ENCODE assay signal across 15 cellular contexts in genomic region chr4:141499454-141499853, GRCh38.
DNase-seq lines count a peak whose midpoint lies in the region; ATAC-seq and TF ChIP-seq lines count a peak whose summit lies in the region.
"Had no signal": no experiment of that assay in that cellular context is flagged by ENCODE, and none has a peak within 500 bp of the region (broad histone marks: within the 10 kb centered on the region; RNA-seq: fewer than 3 reads in every experiment).

No MANE protein-coding gene starts in this region.

- H3K4me1 Mint-ChIP-seq in activated T-helper 17 cell treated with anti-CD3 and anti-CD28 coated beads, Interleukin-2, amount 50 U/mL, for 72 hours: no peaks in the 10 kb centered on the region
- H3K4me1 Mint-ChIP-seq: CD4-positive, alpha-beta memory T cell had no signal

- no peak for ATAC-seq in IMR-90 (ENCODE audit: low read depth)
- peak; percentile 33 to 89 (median 60) for ATAC-seq in right lobe of liver
- no peak for ATAC-seq in activated T-helper 17 cell treated with anti-CD3 and anti-CD28 coated beads, Interleukin-2, amount 50 U/mL, for 72 hours (replicated peaks)

- H2BK15ac ChIP-seq in IMR-90 (ENCODE audit: low read depth, low read length): no peak overlapping the region

- H4K20me1 ChIP-seq in IMR-90 (ENCODE audit: insufficient read depth, low read length): no peaks in the 10 kb centered on the region

- H3K4me3 Mint-ChIP-seq in activated T-helper 17 cell treated with anti-CD3 and anti-CD28 coated beads, Interleukin-2, amount 50 U/mL, for 72 hours: no peak overlapping the region
- H3K4me3 Mint-ChIP-seq: CD4-positive, alpha-beta memory T cell had no signal

- no peak overlapping the region for H2AK9ac ChIP-seq in IMR-90 (replicated peaks; ENCODE audit: low read depth, low read length, poor library complexity)

- in situ Hi-C loops in IMR-90 (cut with MboI; ENCODE audit: low sequenced_read_pairs) (no loop called here), GM13977 (cut with MboI; ENCODE audit: low pct_unique_long_range_greater_than_20kb, low sequenced_read_pairs, unreplicated experiment) (no loop called here)

- no CpG with 5 or more reads among the region's 3 CpGs for WGBS in IMR-90 (ENCODE audit: extremely low coverage in 2 of 2, insufficient read length in 1 of 2), 2 experiments
- WGBS in right lobe of liver (ENCODE audit: insufficient coverage, low coverage, low lambda C conversion rate, missing lambda C conversion rate): 24% methylated on average over 3 of the region's 3 CpGs

- no peak overlapping the region for H3K4me2 ChIP-seq in IMR-90 (ENCODE audit: low read depth, low read length)

- H3K27ac Mint-ChIP-seq in activated T-helper 17 cell treated with anti-CD3 and anti-CD28 coated beads, Interleukin-2, amount 50 U/mL, for 72 hours: no peak overlapping the region
- H3K27ac Mint-ChIP-seq: CD4-positive, alpha-beta memory T cell had no signal

- no peaks in the 10 kb centered on the region for H3K79me1 ChIP-seq in IMR-90 (ENCODE audit: low read depth in 1 of 2, low read length in 2 of 2)

- TF ChIP-seq RAD21 in IMR-90 (IDR thresholded peaks at IDR 0.05; ENCODE audit: low read length): no peak

- H2AK5ac ChIP-seq in IMR-90 (ENCODE audit: low read depth, low read length): no peak overlapping the region

- dilution Hi-C loops in IMR-90 (cut with HindIII; ENCODE audit: low sequenced_read_pairs, unreplicated experiment): no loop called here

- no peak overlapping the region for H2AFZ ChIP-seq in IMR-90 (replicated peaks; ENCODE audit: low read length, poor library complexity)
- H2AFZ ChIP-seq: GM23248 had no signal

- no peaks in the 10 kb centered on the region for H3K9me1 ChIP-seq in IMR-90 (ENCODE audit: insufficient read depth, low read length)

- no peak overlapping the region for H4K91ac ChIP-seq in IMR-90 (ENCODE audit: insufficient read depth, low read depth, low read length)

- CTCF ChIA-PET in IMR-90 (lab: Yijun Ruan, JAX): no interaction called here

- no peak for DNase-seq in GM06990 (ENCODE audit: extremely low read depth, insufficient read length)
- DNase-seq in IMR-90: no peak
- DNase-seq in right lobe of liver: no peak
- no peak for DNase-seq in COLO829 (ENCODE audit: low spot score)
- DNase-seq in GM13977 (ENCODE audit: low spot score): no peak
- DNase-seq: C1 segment of cervical spinal cord; Caco-2; CD4-positive, alpha-beta memory T cell; DMS153; DMS79 treated with DMSO at 0.1 percent for 48 hours; GF-D8; GM23248; H7; HCEC 1CT had no signal

- peak overlapping the region; percentile 39 for H3K4me3 ChIP-seq in GM06990 (replicated peaks; ENCODE audit: low read depth, low read length)
- no peak overlapping the region for H3K4me3 ChIP-seq in IMR-90 (ENCODE audit: insufficient read depth, low read depth, low read length)
- no peak overlapping the region for H3K4me3 ChIP-seq in right lobe of liver
- H3K4me3 ChIP-seq: GM23248 had no signal

- no peak overlapping the region for H3K18ac ChIP-seq in IMR-90 (ENCODE audit: low read depth, low read length)

- H3K4me1 ChIP-seq in IMR-90 (ENCODE audit: control insufficient read depth, insufficient read depth, low read length) (no peaks in the 10 kb centered on the region), right lobe of liver (no peaks in the 10 kb centered on the region)
- H3K4me1 ChIP-seq: Caco-2 had no signal

- no peak overlapping the region for H2BK120ac ChIP-seq in IMR-90 (ENCODE audit: low read depth, low read length)

- POLR2A ChIA-PET in IMR-90 (lab: Charles Lee; ENCODE audit: unreplicated experiment): no interaction called here

- H3K27me3 ChIP-seq in GM06990 (replicated peaks; ENCODE audit: control insufficient read depth, insufficient read depth, low read length) (no peaks in the 10 kb centered on the region), IMR-90 (ENCODE audit: control insufficient read depth, insufficient read depth, low read length) (no peaks in the 10 kb centered on the region), right lobe of liver (no peaks in the 10 kb centered on the region)

- no peak overlapping the region for H3K4ac ChIP-seq in IMR-90 (ENCODE audit: low read depth, low read length)

- H3K9me3 ChIP-seq in IMR-90 (ENCODE audit: control insufficient read depth, insufficient read depth, low read length): no peaks in the 10 kb centered on the region
- no peaks in the 10 kb centered on the region for H3K9me3 ChIP-seq in right lobe of liver
- H3K9me3 ChIP-seq: Caco-2 had no signal

- intact Hi-C loops in IMR-90 (cut with micrococcal nuclease) (no loop called here), right lobe of liver (cut with DNase I) (no loop called here)

- peaks cover 6% of the 10 kb centered on the region for H3K9me3 Mint-ChIP-seq in activated T-helper 17 cell treated with anti-CD3 and anti-CD28 coated beads, Interleukin-2, amount 50 U/mL, for 72 hours
- H3K9me3 Mint-ChIP-seq: CD4-positive, alpha-beta memory T cell had no signal

- H2BK5ac ChIP-seq in IMR-90 (ENCODE audit: low read depth, low read length, poor library complexity, severe bottlenecking): no peak overlapping the region

- H4K5ac ChIP-seq in IMR-90 (ENCODE audit: low read depth, low read length): no peak overlapping the region

- H2BK20ac ChIP-seq in IMR-90 (ENCODE audit: low read depth, low read length): peak overlapping the region; percentile 29; the same call in 1 of the 2 replicates

- no peaks in the 10 kb centered on the region for H3K36me3 Mint-ChIP-seq in activated T-helper 17 cell treated with anti-CD3 and anti-CD28 coated beads, Interleukin-2, amount 50 U/mL, for 72 hours (ENCODE audit: low read depth)
- H3K36me3 Mint-ChIP-seq: CD4-positive, alpha-beta memory T cell had no signal

- H3K9ac ChIP-seq in IMR-90 (ENCODE audit: low read depth, low read length): no peak overlapping the region
- H3K9ac ChIP-seq: GM23248 had no signal

- no peak for TF ChIP-seq CTCF in GM06990 (IDR thresholded peaks at IDR 0.05; ENCODE audit: insufficient read depth, low read length, poor library complexity, severe bottlenecking)
- no peak for TF ChIP-seq CTCF in IMR-90 (conservative IDR thresholded peaks at IDR 0.05; ENCODE audit: low read depth, low read length)
- no peak for TF ChIP-seq CTCF in right lobe of liver (IDR thresholded peaks at IDR 0.05)
- TF ChIP-seq CTCF in GM13977 (IDR thresholded peaks at IDR 0.05; ENCODE audit: extremely low read depth, insufficient read depth, missing control alignments): no peak

- BruUV-seq in IMR-90 (replicated peaks; lab: Mats Ljungman, UMichigan): no TSS peak

- no peak overlapping the region for H3K27ac ChIP-seq in IMR-90 (ENCODE audit: insufficient read depth, low read length)
- H3K27ac ChIP-seq in right lobe of liver: no peak overlapping the region
- H3K27ac ChIP-seq: GM23248 had no signal

- H3K23ac ChIP-seq in IMR-90 (ENCODE audit: low read depth, low read length): no peak overlapping the region

- no peak overlapping the region for H3K56ac ChIP-seq in IMR-90 (ENCODE audit: extremely low read depth, insufficient read depth, low read length)

- H3K27me3 Mint-ChIP-seq in activated T-helper 17 cell treated with anti-CD3 and anti-CD28 coated beads, Interleukin-2, amount 50 U/mL, for 72 hours: no peaks in the 10 kb centered on the region

- H3K14ac ChIP-seq in IMR-90 (replicated peaks; ENCODE audit: low read depth, low read length): no peak overlapping the region

- TF ChIP-seq POLR2A in IMR-90 (IDR thresholded peaks at IDR 0.05; ENCODE audit: low read depth, low read length) (no peak), right lobe of liver (IDR thresholded peaks at IDR 0.05) (no peak)

- no peak overlapping the region for H4K8ac ChIP-seq in IMR-90 (ENCODE audit: low read depth in 2 of 2, low read length in 2 of 2)

- H3K36me3 ChIP-seq in GM06990 (ENCODE audit: control insufficient read depth, insufficient read depth, low read length) (no peaks in the 10 kb centered on the region), IMR-90 (ENCODE audit: control insufficient read depth, insufficient read depth, low read length) (no peaks in the 10 kb centered on the region), right lobe of liver (no peaks in the 10 kb centered on the region)

TF ChIP-seq in IMR-90, 13 proteins besides CTCF, POLR2A, EP300 and RAD21:
- TF ChIP-seq CEBPB (IDR thresholded peaks at IDR 0.05; ENCODE audit: low read depth, low read length) (no peak), SMC3 (IDR thresholded peaks at IDR 0.05; ENCODE audit: low read depth, low read length) (no peak), USF2 (IDR thresholded peaks at IDR 0.05; ENCODE audit: low read depth, low read length) (no peak), CHD1 (IDR thresholded peaks at IDR 0.05; ENCODE audit: low read depth, low read length) (no peak), RFX5 (IDR thresholded peaks at IDR 0.05; ENCODE audit: low read depth, low read length) (no peak), FOS (IDR thresholded peaks at IDR 0.05; ENCODE audit: low read depth, low read length) (no peak), MXI1 (IDR thresholded peaks at IDR 0.05; ENCODE audit: borderline replicate concordance, low read depth, low read length) (no peak), RCOR1 (IDR thresholded peaks at IDR 0.05; ENCODE audit: insufficient replicate concordance, low read length) (no peak), MAFK (IDR thresholded peaks at IDR 0.05; ENCODE audit: low read depth, low read length) (no peak), NFE2L2 (IDR thresholded peaks at IDR 0.05; ENCODE audit: low read depth, low read length) (no peak), BHLHE40 (IDR thresholded peaks at IDR 0.05; ENCODE audit: low read depth, low read length) (no peak)

Comparison
In these comparisons a context has a peak if more than half of its experiments do, and no peak if none do; other contexts are left out.
1. ATAC-seq: peak in right lobe of liver (4 of 4); none in IMR-90 (single experiment) and activated T-helper 17 cell treated with anti-CD3 and anti-CD28 coated beads, Interleukin-2, amount 50 U/mL, for 72 hours (single experiment).